Comparison of ENCODE assay signal across 18 cellular contexts in genomic region chr12:92218394-92219077, GRCh38.
A peak's percentile ranks its signal among the peaks of the same experiment; 100 is the strongest.
DNase-seq lines count a peak whose midpoint lies in the region; ATAC-seq and TF ChIP-seq lines count a peak whose summit lies in the region.
"Had no signal": no experiment of that assay in that cellular context is flagged by ENCODE, and none has a peak within 500 bp of the region (broad histone marks: within the 10 kb centered on the region; RNA-seq: fewer than 3 reads in every experiment).

No MANE protein-coding gene starts in this region.

- no peaks in the 10 kb centered on the region for H3K27me3 ChIP-seq in GM23248 (replicated peaks; ENCODE audit: insufficient read depth)
- H3K27me3 ChIP-seq: gastroesophageal sphincter, Peyer's patch, sigmoid colon had no signal

- peaks cover 16% of the 10 kb centered on the region for H3K4me1 Mint-ChIP-seq in activated CD4-positive, alpha-beta T cell treated with anti-CD3 and anti-CD28 coated beads, Interleukin-2, amount 10 ng/mL, durations not matched to agents 7 days and 5 days
- peaks cover 23% of the 10 kb centered on the region for H3K4me1 Mint-ChIP-seq in activated B cell treated with CpG ODN at 0.5 μM for 24 hours
- H3K4me1 Mint-ChIP-seq: neural crest cell had no signal

- CTCF ChIA-PET in activated CD4-positive, alpha-beta T cell treated with anti-CD3 and anti-CD28 coated beads, Interleukin-2, amount 10 ng/mL, durations not matched to agents 7 days and 5 days (lab: Charles Lee) = interaction anchor here (0.7 to 2.2 kb wide), 9 partner anchors 8 to 69 kb away, joined by 3 to 5 read pairs (median 3); no protein-coding TSS in a partner anchor
- CTCF ChIA-PET in activated B cell treated with CpG ODN at 0.5 μM for 24 hours (lab: Charles Lee) = interaction anchor here (1.0 to 1.1 kb wide), 2 partner anchors 46 to 190 kb away, joined by 3 read pairs; no protein-coding TSS in a partner anchor

- no peak overlapping the region for H3K9ac ChIP-seq in GM23248

- no peaks in the 10 kb centered on the region for H3K36me3 ChIP-seq in GM23248 (ENCODE audit: low read depth)
- H3K36me3 ChIP-seq: gastroesophageal sphincter, Peyer's patch, sigmoid colon had no signal

- no peaks in the 10 kb centered on the region for H3K79me2 ChIP-seq in GM23248 (ENCODE audit: insufficient read depth)

- H3K9me2 ChIP-seq in GM23248 (ENCODE audit: insufficient read depth) = no peaks in the 10 kb centered on the region

- no peak overlapping the region for H3K4me3 Mint-ChIP-seq in activated CD4-positive, alpha-beta T cell treated with anti-CD3 and anti-CD28 coated beads, Interleukin-2, amount 10 ng/mL, durations not matched to agents 7 days and 5 days
- peak overlapping the region; percentile 5 for H3K4me3 Mint-ChIP-seq in activated B cell treated with CpG ODN at 0.5 μM for 24 hours
- H3K4me3 Mint-ChIP-seq: activated naive CD8-positive, alpha-beta T cell treated with anti-CD3 and anti-CD28 coated beads, Interleukin-2, amount 10 ng/mL, durations not matched to agents 7 days and 5 days; H9; neural crest cell had no signal

- no peak for TF ChIP-seq CTCF in activated B cell treated with CpG ODN at 0.5 μM for 24 hours (IDR thresholded peaks at IDR 0.05)

- POLR2A ChIA-PET in activated CD4-positive, alpha-beta T cell treated with anti-CD3 and anti-CD28 coated beads, Interleukin-2, amount 10 ng/mL, durations not matched to agents 7 days and 5 days (lab: Charles Lee) = interaction anchor here (1.1 to 1.7 kb wide), 2 partner anchors 73 to 75 kb away, joined by 3 to 8 read pairs; partner anchors contain the start of gene BTG1
- POLR2A ChIA-PET in activated B cell treated with CpG ODN at 0.5 μM for 24 hours (lab: Charles Lee) = interaction anchor here (0.9 to 3.4 kb wide), 7 partner anchors 8 to 224 kb away, joined by 3 to 28 read pairs (median 5); partner anchors contain the start of gene BTG1

- peak; percentile 87 for ATAC-seq in activated B cell treated with CpG ODN at 0.5 μM for 24 hours (ENCODE audit: low read depth)
- no peak for ATAC-seq in GM18870 (IDR thresholded peaks at IDR 0.05; ENCODE audit: unreplicated experiment)
- ATAC-seq: gastroesophageal sphincter had no signal

- no peaks in the 10 kb centered on the region for H3K27me3 Mint-ChIP-seq in activated CD4-positive, alpha-beta T cell treated with anti-CD3 and anti-CD28 coated beads, Interleukin-2, amount 10 ng/mL, durations not matched to agents 7 days and 5 days
- H3K27me3 Mint-ChIP-seq in activated B cell treated with CpG ODN at 0.5 μM for 24 hours = no peaks in the 10 kb centered on the region
- H3K27me3 Mint-ChIP-seq: activated naive CD8-positive, alpha-beta T cell treated with anti-CD3 and anti-CD28 coated beads, Interleukin-2, amount 10 ng/mL, durations not matched to agents 7 days and 5 days had no signal

- H3K9me3 Mint-ChIP-seq in activated CD4-positive, alpha-beta T cell treated with anti-CD3 and anti-CD28 coated beads, Interleukin-2, amount 10 ng/mL, durations not matched to agents 7 days and 5 days = peaks cover 17% of the 10 kb centered on the region
- no peaks in the 10 kb centered on the region for H3K9me3 Mint-ChIP-seq in activated B cell treated with CpG ODN at 0.5 μM for 24 hours

- no peaks in the 10 kb centered on the region for H3F3A ChIP-seq in GM23248 (ENCODE audit: insufficient read depth)

- H3K36me3 Mint-ChIP-seq in activated CD4-positive, alpha-beta T cell treated with anti-CD3 and anti-CD28 coated beads, Interleukin-2, amount 10 ng/mL, durations not matched to agents 7 days and 5 days (ENCODE audit: low read depth) = peaks cover 12% of the 10 kb centered on the region
- no peaks in the 10 kb centered on the region for H3K36me3 Mint-ChIP-seq in activated B cell treated with CpG ODN at 0.5 μM for 24 hours (ENCODE audit: low read depth)

- H3K9me3 ChIP-seq in GM23248 (ENCODE audit: low read depth) = no peaks in the 10 kb centered on the region
- H3K9me3 ChIP-seq: gastroesophageal sphincter, Peyer's patch, sigmoid colon had no signal

- no peak overlapping the region for H3K27ac ChIP-seq in GM23248
- H3K27ac ChIP-seq: gastroesophageal sphincter, Peyer's patch, sigmoid colon had no signal

- no peak for DNase-seq in activated CD4-positive, alpha-beta T cell treated with anti-CD3 and anti-CD28 coated beads, Interleukin-2, amount 10 ng/mL, durations not matched to agents 7 days and 5 days
- DNase-seq in activated CD4-positive, alpha-beta T cell treated with anti-CD3 and anti-CD28 coated beads for 1 hour = no peak
- DNase-seq in GM23248 (peak; percentile 27), activated B cell treated with CpG ODN at 0.5 μM for 24 hours (no peak), pons (ENCODE audit: low spot score) (peak; percentile 18), NCI-H69 (lab: John Stamatoyannopoulos, UW) (no peak), T-helper 9 cell (no peak)
- DNase-seq: activated CD4-positive, alpha-beta T cell treated with anti-CD3 and anti-CD28 coated beads for 48 hours; activated naive CD8-positive, alpha-beta T cell treated with anti-CD3 and anti-CD28 coated beads, Interleukin-2, amount 10 ng/mL, durations not matched to agents 7 days and 5 days; H9; NCI-H510A treated with DMSO at 0.1 percent for 48 hours; Peyer's patch; sigmoid colon; stimulated activated naive CD4-positive, alpha-beta T cell had no signal

- WGBS in GM23248 (ENCODE audit: low coverage in 1 of 2, low lambda C conversion rate in 2 of 2, missing lambda C conversion rate in 2 of 2), 2 experiments = 89% methylated on average over 3 of the region's 3 CpGs

- in situ Hi-C loops in GM23248 (cut with MboI) = no loop called here

- peaks cover 6% of the 10 kb centered on the region for H3K4me1 ChIP-seq in GM23248 (ENCODE audit: insufficient read depth)
- H3K4me1 ChIP-seq: gastroesophageal sphincter, Peyer's patch had no signal

- H3K4me2 ChIP-seq in GM23248 (ENCODE audit: unreplicated experiment) = no peak overlapping the region

- H3K4me3 ChIP-seq in GM23248 = no peak overlapping the region
- H3K4me3 ChIP-seq: gastroesophageal sphincter, lung, Peyer's patch, sigmoid colon had no signal

- peak overlapping the region; percentile 72 for H3K27ac Mint-ChIP-seq in activated CD4-positive, alpha-beta T cell treated with anti-CD3 and anti-CD28 coated beads, Interleukin-2, amount 10 ng/mL, durations not matched to agents 7 days and 5 days
- peak overlapping the region; percentile 46 for H3K27ac Mint-ChIP-seq in activated B cell treated with CpG ODN at 0.5 μM for 24 hours
- H3K27ac Mint-ChIP-seq: activated naive CD8-positive, alpha-beta T cell treated with anti-CD3 and anti-CD28 coated beads, Interleukin-2, amount 10 ng/mL, durations not matched to agents 7 days and 5 days; H9 had no signal

- H2AFZ ChIP-seq in GM23248 = no peak overlapping the region

- no peaks in the 10 kb centered on the region for H4K20me1 ChIP-seq in GM23248 (ENCODE audit: insufficient read depth)

- intact Hi-C loops in activated B cell treated with CpG ODN at 0.5 μM for 24 hours (cut with micrococcal nuclease) = no loop called here

Comparison
In these comparisons a context has a peak if more than half of its experiments do, and no peak if none do; other contexts are left out.
1. DNase-seq: peak in GM23248 (single experiment) and pons (single experiment); none in activated CD4-positive, alpha-beta T cell treated with anti-CD3 and anti-CD28 coated beads, Interleukin-2, amount 10 ng/mL, durations not matched to agents 7 days and 5 days (single experiment), activated CD4-positive, alpha-beta T cell treated with anti-CD3 and anti-CD28 coated beads for 1 hour (single experiment), activated B cell treated with CpG ODN at 0.5 μM for 24 hours (single experiment), NCI-H69 (single experiment) and T-helper 9 cell (single experiment).